ENCODE assay signal across 13 cellular contexts in the genomic region with DNA sequence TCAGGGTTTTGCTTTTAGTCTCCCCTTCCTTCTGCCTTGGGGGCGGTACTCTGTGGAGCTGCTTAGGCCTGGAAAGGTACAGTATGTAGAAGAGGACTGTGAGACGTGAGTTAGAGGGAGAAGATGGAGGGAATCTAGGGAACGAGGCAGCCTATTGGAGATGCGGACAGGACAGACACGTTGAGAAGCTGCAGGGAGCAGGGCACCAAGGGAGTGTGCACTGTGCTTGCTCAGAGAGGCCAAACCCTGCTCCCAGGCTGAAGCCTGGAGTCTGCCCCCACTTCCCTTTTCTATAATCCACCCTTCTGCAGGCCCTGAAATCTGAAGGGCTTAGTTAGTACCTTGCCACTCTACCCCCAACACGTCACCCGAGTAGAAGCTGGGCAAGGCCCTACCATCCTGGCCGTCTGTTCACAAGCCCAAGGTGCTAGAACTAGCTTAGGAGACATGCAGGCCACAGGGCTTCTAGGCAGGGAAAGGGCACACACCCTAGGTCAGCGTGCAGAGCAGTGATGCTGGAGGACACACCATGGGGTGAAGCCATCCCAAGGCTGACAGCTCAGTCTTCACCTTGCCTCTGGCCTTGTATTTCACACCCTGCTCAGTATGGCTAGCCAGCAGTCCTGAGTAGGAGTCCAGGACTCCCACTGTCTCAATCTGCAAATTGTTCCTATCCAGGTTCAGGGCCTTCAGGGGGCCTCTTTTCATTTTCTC. TPM values are rescaled to one million over a fixed set of nuclear protein-coding genes. Genes with fewer than 3 reads are reported as not detected.
A peak's percentile ranks its signal among the peaks of the same experiment; 100 is the strongest.
DNase-seq lines count a peak whose midpoint lies in the region; ATAC-seq and TF ChIP-seq lines count a peak whose summit lies in the region.
"Had no signal": no experiment of that assay in that cellular context is flagged by ENCODE, and none has a peak within 500 bp of the region (broad histone marks: within the 10 kb centered on the region; RNA-seq: fewer than 3 reads in every experiment).

No MANE protein-coding gene starts in this region.

- WGBS in hepatocyte (ENCODE audit: low lambda C conversion rate, missing lambda C conversion rate): 87% methylated on average over 9 of the region's 9 CpGs
- 75 to 94% methylated on average over 4 to 9 of the region's 9 CpGs for WGBS in transverse colon (ENCODE audit: low coverage in 1 of 2), 2 donors

- no peak overlapping the region for H3K4me3 ChIP-seq in right atrium auricular region
- H3K4me3 ChIP-seq in hepatocyte: no peak overlapping the region
- no peak overlapping the region for H3K4me3 ChIP-seq in transverse colon

- TF ChIP-seq EP300 in transverse colon (IDR thresholded peaks at IDR 0.05; ENCODE audit: low read depth): no peak

- no peak overlapping the region for H2AFZ ChIP-seq in hepatocyte

- H3K4me2 ChIP-seq in hepatocyte: peak overlapping the region; percentile 92

- peaks cover 8% of the 10 kb centered on the region for H4K20me1 ChIP-seq in hepatocyte (ENCODE audit: insufficient read depth, poor library complexity, severe bottlenecking)

- H3K27me3 ChIP-seq in right atrium auricular region: no peaks in the 10 kb centered on the region
- no peaks in the 10 kb centered on the region for H3K27me3 ChIP-seq in hepatocyte
- no peaks in the 10 kb centered on the region for H3K27me3 ChIP-seq in transverse colon

- H3K36me3 ChIP-seq in right atrium auricular region (peaks cover 51% of the 10 kb centered on the region), hepatocyte (replicated peaks; ENCODE audit: insufficient read depth, low read depth) (no peaks in the 10 kb centered on the region), transverse colon (peaks cover 0 to 4% (median 0%) of the 10 kb centered on the region in 4 donors)

- in situ Hi-C loops in transverse colon (cut with MboI; ENCODE audit: low pct_ligation_motif_present in 1 of 4, low pct_unique_long_range_greater_than_20kb in 1 of 4, low sequenced_read_pairs in 3 of 4): loop anchor here in 3 of 4 donors (25.0 kb wide), 2 partner anchors 149 to 399 kb away; partner anchors contain the start of genes MAP1LC3A (in 2 of the 3) and AHCY (in 1 of the 3)

- DNase-seq in right atrium auricular region (ENCODE audit: low spot score) (no peak), Right ventricle myocardium superior (no peak), hepatocyte (ENCODE audit: low spot score) (no peak), transverse colon (no peak), AG08395 (ENCODE audit: low spot score) (no peak)
- DNase-seq: aorta, COR-L47, lower lobe of right lung, T1000 had no signal

- no peaks in the 10 kb centered on the region for H3K9me2 ChIP-seq in hepatocyte (replicated peaks; ENCODE audit: insufficient read depth)

- ATAC-seq in Right ventricle myocardium superior (ENCODE audit: poor library complexity) (no peak), GM19467 (IDR thresholded peaks at IDR 0.05; ENCODE audit: unreplicated experiment) (no peak), HG03460 (IDR thresholded peaks at IDR 0.05; ENCODE audit: unreplicated experiment) (no peak)
- ATAC-seq: lower lobe of right lung had no signal

- TF ChIP-seq POLR2A in transverse colon (IDR thresholded peaks at IDR 0.05): no peak

- intact Hi-C loops in Right ventricle myocardium superior (cut with DNase I): no loop called here
- intact Hi-C loops in transverse colon (cut with DNase I; ENCODE audit: low total_unique reads): no loop called here

- TF ChIP-seq CTCF in right atrium auricular region (IDR thresholded peaks at IDR 0.05): no peak
- no peak for TF ChIP-seq CTCF in VCaP (conservative IDR thresholded peaks at IDR 0.05)
- no peak for TF ChIP-seq CTCF in hepatocyte (IDR thresholded peaks at IDR 0.05; ENCODE audit: poor library complexity)
- no peak for TF ChIP-seq CTCF in transverse colon (IDR thresholded peaks at IDR 0.05)

- peak overlapping the region; percentile 100 for H3K27ac ChIP-seq in right atrium auricular region
- peak overlapping the region; percentile 92 for H3K27ac ChIP-seq in VCaP
- H3K27ac ChIP-seq in hepatocyte: no peak overlapping the region
- peak overlapping the region in 1 of 4 donors; percentile 100 for H3K27ac ChIP-seq in transverse colon
- H3K27ac ChIP-seq: lower lobe of right lung had no signal

- no peaks in the 10 kb centered on the region for H3K79me2 ChIP-seq in hepatocyte

- H3K9me3 ChIP-seq in right atrium auricular region (no peaks in the 10 kb centered on the region), hepatocyte (ENCODE audit: low read depth) (no peaks in the 10 kb centered on the region), transverse colon (no peaks in the 10 kb centered on the region)
- H3K9me3 ChIP-seq: lower lobe of right lung, thoracic aorta had no signal

- H3K4me1 ChIP-seq in right atrium auricular region (peaks cover 0 to 63% of the 10 kb centered on the region in 2 donors), hepatocyte (ENCODE audit: insufficient read depth) (peaks cover 17% of the 10 kb centered on the region), transverse colon (peaks cover 12 to 35% (median 24%) of the 10 kb centered on the region in 4 donors)

RNA-seq across cellular contexts. Expression of gene TP53INP2, which starts 6.9 kb away (rescaled TPM):
- total RNA-seq in right atrium auricular region: 10 to 100 TPM; 59.5 to 66.0 TPM
- total RNA-seq in Right ventricle myocardium superior: 108 TPM
- 4.9 and 8.6 TPM in 2 replicates for total RNA-seq in hepatocyte
- polyA plus RNA-seq in hepatocyte: 8.4 and 10.6 TPM in 2 replicates
- total RNA-seq in transverse colon: 10 to 100 TPM; 12.9 to 80.8 (median 57.9) TPM

RNA-seq across cellular contexts. Expression of gene PIGU, which starts 34.1 kb away (rescaled TPM):
- 10 to 100 TPM; 16.6 to 17.7 TPM for total RNA-seq in right atrium auricular region
- 10.9 TPM for total RNA-seq in Right ventricle myocardium superior
- total RNA-seq in hepatocyte: 19.3 and 26.1 TPM in 2 replicates
- 31.5 and 32.7 TPM in 2 replicates for polyA plus RNA-seq in hepatocyte
- total RNA-seq in transverse colon: 10 to 100 TPM in 3 of 4 donors, 1 to 10 TPM in 1; 4.1 to 28.7 (median 16.8) TPM
